In genomic region chr4:85555210-85555609, GRCh38 we compare ENCODE assay signal across 17 cellular contexts.
DNase-seq lines count a peak whose midpoint lies in the region; ATAC-seq, FAIRE-seq and TF ChIP-seq lines count a peak whose summit lies in the region.
"Had no signal": no experiment of that assay in that cellular context is flagged by ENCODE, and none has a peak within 500 bp of the region (broad histone marks: within the 10 kb centered on the region; RNA-seq: fewer than 3 reads in every experiment).

No MANE protein-coding gene starts in this region.

- dilution Hi-C loops in mammary epithelial cell (cut with HindIII; ENCODE audit: low sequenced_read_pairs), result no loop called here

- no peak overlapping the region for H3K18ac ChIP-seq in trophoblast cell (ENCODE audit: low read length)

- no peak overlapping the region for H2BK120ac ChIP-seq in trophoblast cell (ENCODE audit: insufficient read depth, low read length, poor library complexity)

- ATAC-seq in GM18519 (IDR thresholded peaks at IDR 0.05; ENCODE audit: low FRiP score, unreplicated experiment) (peak; percentile 39), HG02973 (IDR thresholded peaks at IDR 0.05; ENCODE audit: unreplicated experiment) (peak; percentile 22), right lobe of liver (no peak)
- ATAC-seq: psoas muscle had no signal

- H4K8ac ChIP-seq in trophoblast cell (ENCODE audit: low read depth, low read length), result no peak overlapping the region

- H3K36me3 ChIP-seq in mammary epithelial cell (ENCODE audit: insufficient read depth, low read length) (no peaks in the 10 kb centered on the region), trophoblast cell (ENCODE audit: control insufficient read depth in 1 of 2, insufficient read depth in 2 of 2, low read length in 2 of 2) (no peaks in the 10 kb centered on the region), right lobe of liver (no peaks in the 10 kb centered on the region)
- H3K36me3 ChIP-seq: MG63 had no signal

- DNase-seq in mammary epithelial cell (peak; percentile 24), trophoblast cell (no peak), GM19239 (ENCODE audit: insufficient read length, low spot score) (no peak), COLO829 (ENCODE audit: low spot score) (no peak), right lobe of liver (no peak), NCI-H146 (lab: John Stamatoyannopoulos, UW) (no peak)
- DNase-seq: activated naive CD4-positive, alpha-beta T cell treated with anti-CD3 and anti-CD28 coated beads, Interleukin-2, amount 50 U/mL, for 16 hours; C1 segment of cervical spinal cord; caudate nucleus; MG63; NK-92 treated with Interleukin-12 subunit alpha and Interleukin-12 subunit beta, amount 100 ng/mL, for 24 hours; psoas muscle; stimulated activated CD4-positive, alpha-beta T cell treated with anti-CD3 and anti-CD28 coated beads, Interleukin-2, amount 100 ng/mL, for 48 hours; stimulated activated naive CD4-positive, alpha-beta T cell had no signal

- H3K9ac ChIP-seq in mammary epithelial cell (ENCODE audit: insufficient read depth, low read length) (no peak overlapping the region), trophoblast cell (ENCODE audit: low read length) (no peak overlapping the region)

- no peak for TF ChIP-seq POLR2A in right lobe of liver (IDR thresholded peaks at IDR 0.05)

- H3K4ac ChIP-seq in trophoblast cell (ENCODE audit: low read depth, low read length), result peak overlapping the region; percentile 4

- no peak overlapping the region for H3K14ac ChIP-seq in trophoblast cell (ENCODE audit: low read length)

- TF ChIP-seq CTCF in mammary epithelial cell (conservative IDR thresholded peaks at IDR 0.05 in 1 of 2, IDR thresholded peaks at IDR 0.05 in 1 of 2; ENCODE audit: extremely low read depth in 1 of 2, insufficient read depth in 1 of 2, low read depth in 1 of 2, low read length in 2 of 2), result no peak
- no peak for TF ChIP-seq CTCF in right lobe of liver (IDR thresholded peaks at IDR 0.05)

- no peak overlapping the region for H4K91ac ChIP-seq in trophoblast cell (ENCODE audit: low read depth, low read length)

- H3K27me3 ChIP-seq in mammary epithelial cell (ENCODE audit: insufficient read depth, low read length), result no peaks in the 10 kb centered on the region
- H3K27me3 ChIP-seq in trophoblast cell (ENCODE audit: insufficient read depth, low read length), result no peaks in the 10 kb centered on the region
- H3K27me3 ChIP-seq in right lobe of liver, result no peaks in the 10 kb centered on the region
- H3K27me3 ChIP-seq: MG63 had no signal

- no peaks in the 10 kb centered on the region for H3K4me1 ChIP-seq in mammary epithelial cell (ENCODE audit: insufficient read depth, low read length)
- peaks cover 0 to 5% of the 10 kb centered on the region in 2 experiments for H3K4me1 ChIP-seq in trophoblast cell (ENCODE audit: control insufficient read depth in 1 of 2, insufficient read depth in 2 of 2, low read length in 2 of 2)
- no peaks in the 10 kb centered on the region for H3K4me1 ChIP-seq in right lobe of liver
- H3K4me1 ChIP-seq: psoas muscle had no signal

- H2BK12ac ChIP-seq in trophoblast cell (ENCODE audit: low read length), result no peak overlapping the region

- H3K4me2 ChIP-seq in mammary epithelial cell (ENCODE audit: insufficient read depth, low read depth, low read length), result no peak overlapping the region
- H3K4me2 ChIP-seq in trophoblast cell (ENCODE audit: low read length), result no peak overlapping the region

- intact Hi-C loops in mammary epithelial cell (cut with micrococcal nuclease), result no loop called here
- intact Hi-C loops in right lobe of liver (cut with DNase I), result no loop called here

- no TSS peak for BruUV-seq in mammary epithelial cell (replicated peaks; lab: Mats Ljungman, UMichigan)

- H3K27ac ChIP-seq in mammary epithelial cell (ENCODE audit: insufficient read depth, low read depth, low read length), result no peak overlapping the region
- H3K27ac ChIP-seq in trophoblast cell (ENCODE audit: low read depth, low read length), result no peak overlapping the region
- H3K27ac ChIP-seq in right lobe of liver, result no peak overlapping the region
- H3K27ac ChIP-seq: epithelial cell of prostate, psoas muscle had no signal

- H3K4me3 ChIP-seq in mammary epithelial cell (replicated peaks in 1 of 3; ENCODE audit: insufficient read depth in 1 of 3, low read depth in 2 of 3, low read length in 3 of 3) (no peak overlapping the region), trophoblast cell (ENCODE audit: low read depth, low read length) (no peak overlapping the region), right lobe of liver (no peak overlapping the region)
- H3K4me3 ChIP-seq: MG63, psoas muscle had no signal

- H3K23ac ChIP-seq in trophoblast cell (ENCODE audit: low read length), result no peak overlapping the region

- no peaks in the 10 kb centered on the region for H4K20me1 ChIP-seq in mammary epithelial cell (ENCODE audit: insufficient read depth, low read length)

- no peak overlapping the region for H2AK5ac ChIP-seq in trophoblast cell (ENCODE audit: low read length)

- no CpG with 5 or more reads among the region's 1 CpG for WGBS in mammary epithelial cell (ENCODE audit: low coverage, missing lambda C conversion rate)
- no CpG with 5 or more reads among the region's 1 CpG for WGBS in trophoblast cell (ENCODE audit: extremely low coverage, insufficient coverage, insufficient read length)
- WGBS in right lobe of liver (ENCODE audit: insufficient coverage, low coverage, low lambda C conversion rate, missing lambda C conversion rate), result 67% methylated on average over 1 of the region's 1 CpG

- no peaks in the 10 kb centered on the region for H3K79me1 ChIP-seq in trophoblast cell (ENCODE audit: low read length)

- in situ Hi-C loops in mammary epithelial cell (cut with MboI; ENCODE audit: low sequenced_read_pairs in 2 of 2), result no loop called here

- FAIRE-seq in GM19239 (lab: Jason Lieb, UNC), result no peak

- H2AFZ ChIP-seq in mammary epithelial cell (ENCODE audit: low read depth, low read length) (no peak overlapping the region), trophoblast cell (ENCODE audit: insufficient read depth, low read length, poor library complexity) (no peak overlapping the region)

- H2BK5ac ChIP-seq in trophoblast cell (ENCODE audit: low read depth, low read length, poor library complexity), result no peak overlapping the region

- H3K9me3 ChIP-seq in mammary epithelial cell (replicated peaks; ENCODE audit: insufficient read depth, low read length), result peaks cover 3% of the 10 kb centered on the region
- peaks cover 2% of the 10 kb centered on the region for H3K9me3 ChIP-seq in trophoblast cell (ENCODE audit: insufficient read depth, low read depth, low read length)
- no peaks in the 10 kb centered on the region for H3K9me3 ChIP-seq in right lobe of liver

- H3K79me2 ChIP-seq in mammary epithelial cell (ENCODE audit: insufficient read depth, low read length) (no peaks in the 10 kb centered on the region), trophoblast cell (ENCODE audit: control insufficient read depth, insufficient read depth, low read length, poor library complexity) (no peaks in the 10 kb centered on the region)

- CTCF ChIA-PET in mammary epithelial cell (lab: Charles Lee; ENCODE audit: low non-redundant PET), result no interaction called here

- H4K12ac ChIP-seq in trophoblast cell (ENCODE audit: low read depth, low read length), result no peak overlapping the region

Comparison
In these comparisons a context has a peak if more than half of its experiments do, and no peak if none do; other contexts are left out.
1. ATAC-seq: peak in GM18519 (single experiment) and HG02973 (single experiment); none in right lobe of liver (0 of 4).